In the genomic region with DNA sequence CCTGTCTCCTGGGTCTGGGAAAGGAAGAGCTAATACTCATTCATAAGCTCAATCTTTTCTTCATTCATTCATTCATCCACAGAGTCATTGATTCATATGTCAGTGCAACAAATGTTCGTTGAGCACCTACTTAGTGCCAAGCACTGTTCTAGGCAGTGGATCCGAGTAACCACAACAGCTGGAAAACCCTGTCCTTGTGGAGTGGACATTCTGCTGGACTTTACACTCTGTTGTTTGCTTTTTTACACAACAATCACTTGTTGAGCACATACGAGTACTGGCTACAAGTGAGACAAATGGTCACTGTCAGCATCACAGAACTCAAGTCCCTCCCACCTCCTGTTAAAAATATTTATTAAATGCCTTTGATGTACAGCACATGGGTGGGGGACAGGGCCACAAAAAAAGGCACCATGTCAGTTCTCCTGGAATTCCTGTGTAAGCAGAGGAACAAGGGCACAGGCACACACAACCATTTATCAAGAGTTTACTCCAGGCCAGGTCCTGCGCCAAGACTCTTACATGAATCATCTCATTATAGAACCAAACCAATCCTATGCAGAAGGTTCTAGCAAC, we compare ENCODE assay signal across 1 cellular context.
TF ChIP-seq lines count a peak whose summit lies in the region.

No MANE protein-coding gene starts in this region.

TF ChIP-seq in HepG2, 621 proteins besides CTCF, POLR2A, EP300 and RAD21 (continued from another document and continues in another):
- TF ChIP-seq AFF4 (CRISPR knock-in tag; IDR thresholded peaks at IDR 0.05), result no peak; the same call in 1 of the 2 replicates
- TF ChIP-seq ZNF629 (CRISPR knock-in tag; conservative IDR thresholded peaks at IDR 0.05), result peak; percentile 66
- TF ChIP-seq TCF7L2 (IDR thresholded peaks at IDR 0.05; ENCODE audit: low read depth, low read length), result peak; percentile 95
- TF ChIP-seq FOXP1 (IDR thresholded peaks at IDR 0.05), result peak; percentile 97
- TF ChIP-seq FOXP1 (CRISPR knock-in tag; IDR thresholded peaks at IDR 0.05), result peak; percentile 98
- no peak for TF ChIP-seq PBX3 (CRISPR knock-in tag; IDR thresholded peaks at IDR 0.05; ENCODE audit: borderline replicate concordance)
- TF ChIP-seq HNF1A (IDR thresholded peaks at IDR 0.05; ENCODE audit: low read depth), result peak; percentile 87
- TF ChIP-seq HNF1A (CRISPR knock-in tag; IDR thresholded peaks at IDR 0.05; ENCODE audit: borderline replicate concordance), result peak; percentile 97
- TF ChIP-seq ZNF205 (CRISPR knock-in tag; IDR thresholded peaks at IDR 0.05), result peak; percentile 91
- TF ChIP-seq ZNF609 (CRISPR knock-in tag; IDR thresholded peaks at IDR 0.05; ENCODE audit: borderline replicate concordance), result peak; percentile 99
- TF ChIP-seq, protein P1, sequence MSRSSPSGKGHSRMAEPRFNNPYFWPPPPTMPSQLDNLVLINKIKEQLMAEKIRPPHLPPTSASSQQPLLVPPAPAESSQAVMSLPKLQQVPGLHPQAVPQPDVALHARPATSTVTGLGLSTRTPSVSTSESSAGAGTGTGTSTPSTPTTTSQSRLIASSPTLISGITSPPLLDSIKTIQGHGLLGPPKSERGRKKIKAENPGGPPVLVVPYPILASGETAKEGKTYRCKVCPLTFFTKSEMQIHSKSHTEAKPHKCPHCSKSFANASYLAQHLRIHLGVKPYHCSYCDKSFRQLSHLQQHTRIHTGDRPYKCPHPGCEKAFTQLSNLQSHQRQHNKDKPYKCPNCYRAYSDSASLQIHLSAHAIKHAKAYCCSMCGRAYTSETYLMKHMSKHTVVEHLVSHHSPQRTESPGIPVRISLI (CRISPR knock-in tag; IDR thresholded peaks at IDR 0.05; ENCODE audit: borderline replicate concordance), result peak; percentile 97
- TF ChIP-seq, protein P2, sequence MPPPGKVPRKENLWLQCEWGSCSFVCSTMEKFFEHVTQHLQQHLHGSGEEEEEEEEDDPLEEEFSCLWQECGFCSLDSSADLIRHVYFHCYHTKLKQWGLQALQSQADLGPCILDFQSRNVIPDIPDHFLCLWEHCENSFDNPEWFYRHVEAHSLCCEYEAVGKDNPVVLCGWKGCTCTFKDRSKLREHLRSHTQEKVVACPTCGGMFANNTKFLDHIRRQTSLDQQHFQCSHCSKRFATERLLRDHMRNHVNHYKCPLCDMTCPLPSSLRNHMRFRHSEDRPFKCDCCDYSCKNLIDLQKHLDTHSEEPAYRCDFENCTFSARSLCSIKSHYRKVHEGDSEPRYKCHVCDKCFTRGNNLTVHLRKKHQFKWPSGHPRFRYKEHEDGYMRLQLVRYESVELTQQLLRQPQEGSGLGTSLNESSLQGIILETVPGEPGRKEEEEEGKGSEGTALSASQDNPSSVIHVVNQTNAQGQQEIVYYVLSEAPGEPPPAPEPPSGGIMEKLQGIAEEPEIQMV (CRISPR knock-in tag; IDR thresholded peaks at IDR 0.05; ENCODE audit: low read depth), result peak; percentile 77
- TF ChIP-seq SOX13 (IDR thresholded peaks at IDR 0.05), result peak; percentile 98
- peak in 1 of 2 experiments; percentile 99; a peak in 2 of 4 replicates for TF ChIP-seq SOX13 (CRISPR knock-in tag; conservative IDR thresholded peaks at IDR 0.05 in 1 of 2, IDR thresholded peaks at IDR 0.05 in 1 of 2)
- TF ChIP-seq ATM (IDR thresholded peaks at IDR 0.05; ENCODE audit: borderline replicate concordance), result no peak
- no peak for TF ChIP-seq ZNF546 (CRISPR knock-in tag; conservative IDR thresholded peaks at IDR 0.05)
- peak; percentile 99 for TF ChIP-seq MIXL1 (CRISPR knock-in tag; IDR thresholded peaks at IDR 0.05)
- TF ChIP-seq ZNF501 (CRISPR knock-in tag; IDR thresholded peaks at IDR 0.05), result peak; percentile 74
- TF ChIP-seq ZEB1 (IDR thresholded peaks at IDR 0.05; ENCODE audit: insufficient replicate concordance, low read depth), result peak; percentile 90
- TF ChIP-seq, protein P3, sequence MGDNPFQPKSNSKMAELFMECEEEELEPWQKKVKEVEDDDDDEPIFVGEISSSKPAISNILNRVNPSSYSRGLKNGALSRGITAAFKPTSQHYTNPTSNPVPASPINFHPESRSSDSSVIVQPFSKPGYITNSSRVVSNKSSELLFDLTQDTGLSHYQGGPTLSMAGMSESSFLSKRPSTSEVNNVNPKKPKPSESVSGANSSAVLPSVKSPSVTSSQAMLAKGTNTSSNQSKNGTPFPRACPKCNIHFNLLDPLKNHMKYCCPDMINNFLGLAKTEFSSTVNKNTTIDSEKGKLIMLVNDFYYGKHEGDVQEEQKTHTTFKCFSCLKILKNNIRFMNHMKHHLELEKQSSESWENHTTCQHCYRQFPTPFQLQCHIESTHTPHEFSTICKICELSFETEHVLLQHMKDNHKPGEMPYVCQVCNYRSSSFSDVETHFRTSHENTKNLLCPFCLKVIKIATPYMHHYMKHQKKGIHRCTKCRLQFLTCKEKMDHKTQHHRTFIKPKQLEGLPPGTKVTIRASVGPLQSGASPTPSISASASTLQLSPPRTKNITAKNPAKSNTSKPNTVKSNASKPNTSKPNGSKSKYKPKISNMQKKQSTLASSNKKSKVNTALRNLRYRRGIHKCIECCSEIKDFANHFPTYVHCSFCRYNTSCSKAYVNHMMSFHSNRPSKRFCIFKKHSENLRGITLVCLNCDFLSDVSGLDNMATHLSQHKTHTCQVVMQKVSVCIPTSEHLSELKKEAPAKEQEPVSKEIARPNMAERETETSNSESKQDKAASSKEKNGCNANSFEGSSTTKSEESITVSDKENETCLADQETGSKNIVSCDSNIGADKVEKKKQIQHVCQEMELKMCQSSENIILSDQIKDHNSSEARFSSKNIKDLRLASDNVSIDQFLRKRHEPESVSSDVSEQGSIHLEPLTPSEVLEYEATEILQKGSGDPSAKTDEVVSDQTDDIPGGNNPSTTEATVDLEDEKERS (CRISPR knock-in tag; IDR thresholded peaks at IDR 0.05), result peak; percentile 100
- TF ChIP-seq, protein P4, sequence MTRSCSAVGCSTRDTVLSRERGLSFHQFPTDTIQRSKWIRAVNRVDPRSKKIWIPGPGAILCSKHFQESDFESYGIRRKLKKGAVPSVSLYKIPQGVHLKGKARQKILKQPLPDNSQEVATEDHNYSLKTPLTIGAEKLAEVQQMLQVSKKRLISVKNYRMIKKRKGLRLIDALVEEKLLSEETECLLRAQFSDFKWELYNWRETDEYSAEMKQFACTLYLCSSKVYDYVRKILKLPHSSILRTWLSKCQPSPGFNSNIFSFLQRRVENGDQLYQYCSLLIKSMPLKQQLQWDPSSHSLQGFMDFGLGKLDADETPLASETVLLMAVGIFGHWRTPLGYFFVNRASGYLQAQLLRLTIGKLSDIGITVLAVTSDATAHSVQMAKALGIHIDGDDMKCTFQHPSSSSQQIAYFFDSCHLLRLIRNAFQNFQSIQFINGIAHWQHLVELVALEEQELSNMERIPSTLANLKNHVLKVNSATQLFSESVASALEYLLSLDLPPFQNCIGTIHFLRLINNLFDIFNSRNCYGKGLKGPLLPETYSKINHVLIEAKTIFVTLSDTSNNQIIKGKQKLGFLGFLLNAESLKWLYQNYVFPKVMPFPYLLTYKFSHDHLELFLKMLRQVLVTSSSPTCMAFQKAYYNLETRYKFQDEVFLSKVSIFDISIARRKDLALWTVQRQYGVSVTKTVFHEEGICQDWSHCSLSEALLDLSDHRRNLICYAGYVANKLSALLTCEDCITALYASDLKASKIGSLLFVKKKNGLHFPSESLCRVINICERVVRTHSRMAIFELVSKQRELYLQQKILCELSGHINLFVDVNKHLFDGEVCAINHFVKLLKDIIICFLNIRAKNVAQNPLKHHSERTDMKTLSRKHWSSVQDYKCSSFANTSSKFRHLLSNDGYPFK (CRISPR knock-in tag; IDR thresholded peaks at IDR 0.05; ENCODE audit: borderline replicate concordance), result no peak
- no peak for TF ChIP-seq ZC3H4 (CRISPR knock-in tag; IDR thresholded peaks at IDR 0.05; ENCODE audit: borderline replicate concordance)
- TF ChIP-seq ZNF138 (CRISPR knock-in tag; IDR thresholded peaks at IDR 0.05; ENCODE audit: low read depth), result no peak
- TF ChIP-seq RCOR2 (CRISPR knock-in tag; IDR thresholded peaks at IDR 0.05), result peak; percentile 100
- TF ChIP-seq ZNF121 (CRISPR knock-in tag; IDR thresholded peaks at IDR 0.05), result peak; percentile 92
- peak; percentile 84 for TF ChIP-seq ARNT2 (CRISPR knock-in tag; IDR thresholded peaks at IDR 0.05; ENCODE audit: low read depth)
